In genomic region chr22:37300551-37301017, GRCh38 we compare ENCODE assay signal across 9 cellular contexts.
DNase-seq lines count a peak whose midpoint lies in the region; ATAC-seq and TF ChIP-seq lines count a peak whose summit lies in the region.
"Had no signal": no experiment of that assay in that cellular context is flagged by ENCODE, and none has a peak within 500 bp of the region (broad histone marks: within the 10 kb centered on the region; RNA-seq: fewer than 3 reads in every experiment).

No MANE protein-coding gene starts in this region.

- H3K27ac Mint-ChIP-seq in activated naive CD4-positive, alpha-beta T cell treated with anti-CD3 and anti-CD28 coated beads, Interleukin-2, amount 10 ng/mL, durations not matched to agents 7 days and 5 days: peak overlapping the region; percentile 96

- H3K27ac ChIP-seq in skin epidermis: peak overlapping the region in 14 of 21 experiments; percentile 3 to 84 (median 54)

- peak overlapping the region; percentile 70 for H3K4me3 Mint-ChIP-seq in activated naive CD4-positive, alpha-beta T cell treated with anti-CD3 and anti-CD28 coated beads, Interleukin-2, amount 10 ng/mL, durations not matched to agents 7 days and 5 days

- H3K36me3 Mint-ChIP-seq in activated naive CD4-positive, alpha-beta T cell treated with anti-CD3 and anti-CD28 coated beads, Interleukin-2, amount 10 ng/mL, durations not matched to agents 7 days and 5 days: peaks cover 87% of the 10 kb centered on the region

- no peaks in the 10 kb centered on the region for H3K27me3 Mint-ChIP-seq in activated naive CD4-positive, alpha-beta T cell treated with anti-CD3 and anti-CD28 coated beads, Interleukin-2, amount 10 ng/mL, durations not matched to agents 7 days and 5 days

- ATAC-seq in HG02642 (IDR thresholded peaks at IDR 0.05; ENCODE audit: poor library complexity, unreplicated experiment): no peak

- peak; percentile 45 for DNase-seq in GM12865 (ENCODE audit: low read depth)
- DNase-seq in SKM-1 treated with dmso at 0.1 percent for 144 hours (lab: John Stamatoyannopoulos, UW; ENCODE audit: unreplicated experiment): peak; percentile 70
- peak; percentile 75 for DNase-seq in activated naive CD4-positive, alpha-beta T cell treated with anti-CD3 and anti-CD28 coated beads, Interleukin-2, amount 10 ng/mL, durations not matched to agents 7 days and 5 days
- no peak for DNase-seq in NCI-H345 treated with DMSO at 0.1 percent for 48 hours (lab: John Stamatoyannopoulos, UW; ENCODE audit: unreplicated experiment)
- no peak for DNase-seq in middle frontal gyrus (ENCODE audit: extremely low spot score, low spot score)
- DNase-seq in HK-2 (ENCODE audit: unreplicated experiment): no peak
- DNase-seq: NCI-H1694 had no signal

- H3K4me1 Mint-ChIP-seq in activated naive CD4-positive, alpha-beta T cell treated with anti-CD3 and anti-CD28 coated beads, Interleukin-2, amount 10 ng/mL, durations not matched to agents 7 days and 5 days: peaks cover 94% of the 10 kb centered on the region

- no peaks in the 10 kb centered on the region for H3K9me3 Mint-ChIP-seq in activated naive CD4-positive, alpha-beta T cell treated with anti-CD3 and anti-CD28 coated beads, Interleukin-2, amount 10 ng/mL, durations not matched to agents 7 days and 5 days

- CTCF ChIA-PET in activated naive CD4-positive, alpha-beta T cell treated with anti-CD3 and anti-CD28 coated beads, Interleukin-2, amount 10 ng/mL, durations not matched to agents 7 days and 5 days (lab: Charles Lee): interaction anchor here (1.1 kb wide), 3 partner anchors 9 to 150 kb away, joined by 3 to 8 read pairs (median 4); no protein-coding TSS in a partner anchor

- TF ChIP-seq CTCF in GM12865 (IDR thresholded peaks at IDR 0.05; ENCODE audit: insufficient read depth, low read depth, low read length, missing control alignments): no peak

- H3K4me3 ChIP-seq in GM12865 (ENCODE audit: low read depth, low read length) (peak overlapping the region; percentile 35), skin epidermis (no peak overlapping the region)

Comparison
In these comparisons a context has a peak if more than half of its experiments do, and no peak if none do; other contexts are left out.
1. DNase-seq: peak in GM12865 (single experiment), SKM-1 treated with dmso at 0.1 percent for 144 hours (single experiment) and activated naive CD4-positive, alpha-beta T cell treated with anti-CD3 and anti-CD28 coated beads, Interleukin-2, amount 10 ng/mL, durations not matched to agents 7 days and 5 days (single experiment); none in NCI-H345 treated with DMSO at 0.1 percent for 48 hours (single experiment), middle frontal gyrus (single experiment) and HK-2 (single experiment).